Comparison of ENCODE assay signal across 23 cellular contexts in the genomic region with DNA sequence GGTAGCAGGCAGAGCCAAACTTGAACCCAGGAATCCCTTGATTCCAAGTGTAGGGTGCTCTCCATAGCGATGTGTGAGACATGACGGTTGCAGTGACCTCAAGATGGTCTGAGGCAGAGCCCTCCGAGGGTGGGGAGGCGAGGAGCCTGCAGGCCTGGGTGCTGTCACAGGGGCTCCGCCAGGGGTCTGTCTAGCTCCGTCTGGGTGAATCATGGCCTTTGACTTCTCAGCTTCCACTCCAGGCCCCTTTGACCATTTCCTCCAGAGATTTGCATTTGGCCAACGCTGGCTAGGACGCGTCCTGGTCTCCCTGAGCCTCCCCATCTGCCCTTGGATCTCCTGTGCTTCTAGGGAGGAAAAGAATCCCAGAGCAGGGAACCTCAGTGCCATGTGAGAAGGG.
A peak's percentile ranks its signal among the peaks of the same experiment; 100 is the strongest.
DNase-seq lines count a peak whose midpoint lies in the region; ATAC-seq and TF ChIP-seq lines count a peak whose summit lies in the region.
"Had no signal": no experiment of that assay in that cellular context is flagged by ENCODE, and none has a peak within 500 bp of the region (broad histone marks: within the 10 kb centered on the region; RNA-seq: fewer than 3 reads in every experiment).

No MANE protein-coding gene starts in this region.

- H3K27me3 Mint-ChIP-seq in Caco-2 (ENCODE audit: insufficient read depth, unreplicated experiment) (no peaks in the 10 kb centered on the region), progenitor cell of endocrine pancreas (no peaks in the 10 kb centered on the region)
- H3K27me3 Mint-ChIP-seq: CD4-positive, alpha-beta T cell had no signal

- H3K9me3 ChIP-seq in Caco-2 (no peaks in the 10 kb centered on the region), Karpas-422 (ENCODE audit: low read length) (no peaks in the 10 kb centered on the region), hepatocyte (ENCODE audit: low read depth) (no peaks in the 10 kb centered on the region)
- H3K9me3 ChIP-seq: Peyer's patch, SJSA1 had no signal

- CTCF ChIA-PET in Caco-2 (lab: Charles Lee), result interaction anchor here (1.4 to 1.5 kb wide), 2 partner anchors 26 to 52 kb away, joined by 5 to 7 read pairs; no protein-coding TSS in a partner anchor

- BruUV-seq in Caco-2 (replicated peaks; lab: Mats Ljungman, UMichigan), result no TSS peak

- no peaks in the 10 kb centered on the region for H3K27me3 ChIP-seq in Caco-2 (replicated peaks; ENCODE audit: control insufficient read depth, insufficient read depth, low read length)
- no peaks in the 10 kb centered on the region for H3K27me3 ChIP-seq in Karpas-422 (ENCODE audit: low read length)
- no peaks in the 10 kb centered on the region for H3K27me3 ChIP-seq in hepatocyte
- H3K27me3 ChIP-seq: Peyer's patch, SJSA1 had no signal

- H3K4me3 ChIP-seq in Caco-2 (ENCODE audit: low read depth, low read length), result no peak overlapping the region
- H3K4me3 ChIP-seq in Karpas-422 (ENCODE audit: low read length), result no peak overlapping the region
- H3K4me3 ChIP-seq in hepatocyte, result no peak overlapping the region
- H3K4me3 ChIP-seq: GM23248, K562, Peyer's patch, SJSA1 had no signal

- peaks cover 17% of the 10 kb centered on the region for H3K4me1 Mint-ChIP-seq in Caco-2 (ENCODE audit: low read depth, unreplicated experiment)
- peaks cover 52% of the 10 kb centered on the region for H3K4me1 Mint-ChIP-seq in progenitor cell of endocrine pancreas (ENCODE audit: low read depth)

- POLR2A ChIA-PET in Caco-2 (lab: Charles Lee), result no interaction called here

- peak overlapping the region; percentile 96 for H3K27ac Mint-ChIP-seq in Caco-2 (ENCODE audit: unreplicated experiment)
- H3K27ac Mint-ChIP-seq in progenitor cell of endocrine pancreas, result peak overlapping the region; percentile 35
- H3K27ac Mint-ChIP-seq: CD4-positive, alpha-beta T cell had no signal

- no peaks in the 10 kb centered on the region for H3K79me2 ChIP-seq in Karpas-422 (ENCODE audit: low read length)
- no peaks in the 10 kb centered on the region for H3K79me2 ChIP-seq in hepatocyte

- H3K36me3 ChIP-seq in Caco-2 (ENCODE audit: control insufficient read depth, insufficient read depth, low read length) (no peaks in the 10 kb centered on the region; the same call in 1 of the 2 replicates), Karpas-422 (ENCODE audit: insufficient read depth, low read length) (no peaks in the 10 kb centered on the region), hepatocyte (replicated peaks; ENCODE audit: insufficient read depth, low read depth) (no peaks in the 10 kb centered on the region)
- H3K36me3 ChIP-seq: Peyer's patch, SJSA1 had no signal

- no peak overlapping the region for H2AFZ ChIP-seq in Karpas-422 (ENCODE audit: low read length)
- H2AFZ ChIP-seq in hepatocyte, result no peak overlapping the region
- H2AFZ ChIP-seq: GM23248 had no signal

- DNase-seq in Caco-2 (no peak), Karpas-422 (peak; percentile 31), hepatocyte (ENCODE audit: low spot score) (no peak), progenitor cell of endocrine pancreas (ENCODE audit: low spot score, unreplicated experiment) (no peak), NCI-H146 treated with DMSO at 0.1 percent for 48 hours (lab: John Stamatoyannopoulos, UW; ENCODE audit: unreplicated experiment) (no peak)
- DNase-seq: CD4-positive, alpha-beta T cell; COR-L47; DMS153; GM23248; HCEC 1CT; MM.1S; NCI-H1092; NCI-H1436; NCI-H1930; NCI-H2227 treated with DMSO at 0.1 percent for 48 hours; NCI-H510A; Peyer's patch had no signal

- no peak for TF ChIP-seq CTCF in Caco-2 (IDR thresholded peaks at IDR 0.05; ENCODE audit: insufficient read depth in 1 of 2, low read depth in 1 of 2, low read length in 1 of 2, severe bottlenecking in 1 of 2, unreplicated experiment in 1 of 2)
- TF ChIP-seq CTCF in hepatocyte (IDR thresholded peaks at IDR 0.05; ENCODE audit: poor library complexity), result no peak
- no peak for TF ChIP-seq CTCF in progenitor cell of endocrine pancreas (IDR thresholded peaks at IDR 0.05; ENCODE audit: unreplicated experiment)

- ATAC-seq in GM19463 (IDR thresholded peaks at IDR 0.05; ENCODE audit: unreplicated experiment), result no peak
- ATAC-seq in GM18907 (IDR thresholded peaks at IDR 0.05; ENCODE audit: unreplicated experiment), result no peak
- ATAC-seq: HepG2, K562 had no signal

- H4K20me1 ChIP-seq in Karpas-422 (ENCODE audit: insufficient read depth, low read depth, low read length) (no peaks in the 10 kb centered on the region), hepatocyte (ENCODE audit: insufficient read depth, poor library complexity, severe bottlenecking) (no peaks in the 10 kb centered on the region)

- H3K4me3 Mint-ChIP-seq in Caco-2 (ENCODE audit: unreplicated experiment) (no peak overlapping the region), progenitor cell of endocrine pancreas (ENCODE audit: low read depth) (no peak overlapping the region)
- H3K4me3 Mint-ChIP-seq: CD4-positive, alpha-beta T cell had no signal

- 90% methylated on average over 9 of the region's 9 CpGs for WGBS in hepatocyte (ENCODE audit: low lambda C conversion rate, missing lambda C conversion rate)

- no peak overlapping the region for H3K9ac ChIP-seq in Karpas-422 (ENCODE audit: low read length)
- H3K9ac ChIP-seq: GM23248 had no signal

- H3K4me2 ChIP-seq in Karpas-422 (ENCODE audit: low read depth, low read length, poor library complexity, severe bottlenecking) (no peak overlapping the region), hepatocyte (no peak overlapping the region)

- H3K9me2 ChIP-seq in Karpas-422 (replicated peaks; ENCODE audit: insufficient read depth, low read length) (no peaks in the 10 kb centered on the region), hepatocyte (replicated peaks; ENCODE audit: insufficient read depth) (no peaks in the 10 kb centered on the region)

- intact Hi-C loops in Caco-2 (cut with micrococcal nuclease; ENCODE audit: unreplicated experiment), result loop anchor here (1.0 to 5.0 kb wide), 3 partner anchors 9 to 49 kb away; no protein-coding TSS in a partner anchor

- H3K36me3 Mint-ChIP-seq in Caco-2 (ENCODE audit: insufficient read depth, unreplicated experiment) (peaks cover 48% of the 10 kb centered on the region), progenitor cell of endocrine pancreas (ENCODE audit: insufficient read depth) (peaks cover 13% of the 10 kb centered on the region)

- no peaks in the 10 kb centered on the region for H3K9me3 Mint-ChIP-seq in Caco-2 (ENCODE audit: unreplicated experiment)
- H3K9me3 Mint-ChIP-seq in progenitor cell of endocrine pancreas (ENCODE audit: low read depth), result peaks cover 7% of the 10 kb centered on the region
- H3K9me3 Mint-ChIP-seq: CD4-positive, alpha-beta T cell had no signal

- no peak overlapping the region for H3K27ac ChIP-seq in Karpas-422 (ENCODE audit: low read length)
- peak overlapping the region; percentile 76 for H3K27ac ChIP-seq in hepatocyte
- H3K27ac ChIP-seq: GM23248, HL-60, SJSA1 had no signal

- H3K4me1 ChIP-seq in Caco-2, result peaks cover 32% of the 10 kb centered on the region
- no peaks in the 10 kb centered on the region for H3K4me1 ChIP-seq in Karpas-422 (ENCODE audit: low read length)
- H3K4me1 ChIP-seq in hepatocyte (ENCODE audit: insufficient read depth), result peaks cover 4% of the 10 kb centered on the region
- H3K4me1 ChIP-seq: SJSA1 had no signal
